ENCODE assay signal across 27 cellular contexts in the genomic region with DNA sequence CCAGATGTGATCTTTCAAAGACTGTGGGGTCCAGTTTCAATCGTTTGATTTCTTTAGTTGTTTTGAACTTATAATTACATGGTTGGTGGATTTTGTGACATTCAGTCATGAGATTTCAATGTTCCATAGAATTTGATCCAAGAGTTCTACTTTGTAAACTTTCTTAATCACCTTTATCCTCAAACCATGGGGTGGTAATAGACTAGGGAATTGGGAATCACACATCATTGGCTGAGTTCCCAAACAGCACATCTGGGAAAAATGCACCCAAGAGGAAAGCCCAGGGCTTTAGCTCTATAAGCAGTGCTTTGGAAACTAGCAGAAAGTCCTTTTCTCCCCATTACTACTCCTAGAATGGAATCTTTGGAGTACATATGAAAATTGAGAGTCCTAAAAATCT.
DNase-seq lines count a peak whose midpoint lies in the region; ATAC-seq and TF ChIP-seq lines count a peak whose summit lies in the region.
"Had no signal": no experiment of that assay in that cellular context is flagged by ENCODE, and none has a peak within 500 bp of the region (broad histone marks: within the 10 kb centered on the region; RNA-seq: fewer than 3 reads in every experiment).

No MANE protein-coding gene starts in this region.

- H2BK15ac ChIP-seq in IMR-90 (ENCODE audit: low read depth, low read length), result no peak overlapping the region

- peak overlapping the region; percentile 58; the same call in 1 of the 2 replicates for H3K14ac ChIP-seq in IMR-90 (replicated peaks; ENCODE audit: low read depth, low read length)

- no peaks in the 10 kb centered on the region for H3K36me3 ChIP-seq in IMR-90 (ENCODE audit: control insufficient read depth, insufficient read depth, low read length)
- no peaks in the 10 kb centered on the region for H3K36me3 ChIP-seq in brain microvascular endothelial cell (replicated peaks)
- H3K36me3 ChIP-seq: gastroesophageal sphincter, prostate gland, vagina had no signal

- in situ Hi-C loops in IMR-90 (cut with MboI; ENCODE audit: low sequenced_read_pairs), result no loop called here
- in situ Hi-C loops in brain microvascular endothelial cell (cut with HindIII; ENCODE audit: low pct_ligation_motif_present, low sequenced_read_pairs), result no loop called here

- H4K8ac ChIP-seq in IMR-90 (ENCODE audit: low read depth in 2 of 2, low read length in 2 of 2), result peak overlapping the region in 1 of 2 experiments; percentile 62; a peak in 1 of 4 replicates

- intact Hi-C loops in IMR-90 (cut with micrococcal nuclease), result no loop called here

- H2BK120ac ChIP-seq in IMR-90 (ENCODE audit: low read depth, low read length), result peak overlapping the region; percentile 77

- no peaks in the 10 kb centered on the region for H3K79me1 ChIP-seq in IMR-90 (ENCODE audit: low read depth in 1 of 2, low read length in 2 of 2)

- no peaks in the 10 kb centered on the region for H3K9me3 ChIP-seq in IMR-90 (ENCODE audit: control insufficient read depth, insufficient read depth, low read length)
- H3K9me3 ChIP-seq: A549, gastroesophageal sphincter, prostate gland, vagina had no signal

- H3K27me3 ChIP-seq in IMR-90 (ENCODE audit: control insufficient read depth, insufficient read depth, low read length), result no peaks in the 10 kb centered on the region
- H3K27me3 ChIP-seq in brain microvascular endothelial cell (replicated peaks), result no peaks in the 10 kb centered on the region
- H3K27me3 ChIP-seq: gastroesophageal sphincter, vagina had no signal

- POLR2A ChIA-PET in IMR-90 (lab: Charles Lee; ENCODE audit: unreplicated experiment), result no interaction called here

- dilution Hi-C loops in IMR-90 (cut with HindIII; ENCODE audit: low sequenced_read_pairs, unreplicated experiment), result no loop called here

- H2BK20ac ChIP-seq in IMR-90 (ENCODE audit: low read depth, low read length), result peak overlapping the region; percentile 78

- TF ChIP-seq POLR2A in IMR-90 (IDR thresholded peaks at IDR 0.05; ENCODE audit: low read depth, low read length), result no peak

- no CpG with 5 or more reads among the region's 1 CpG for WGBS in IMR-90 (ENCODE audit: extremely low coverage in 2 of 2, insufficient read length in 1 of 2), 2 experiments

- H3K9ac ChIP-seq in IMR-90 (ENCODE audit: low read depth, low read length), result no peak overlapping the region

- TF ChIP-seq CTCF in IMR-90 (conservative IDR thresholded peaks at IDR 0.05; ENCODE audit: low read depth, low read length) (no peak), brain microvascular endothelial cell (IDR thresholded peaks at IDR 0.05; ENCODE audit: low read depth, low read length, missing control alignments) (no peak), foreskin fibroblast (IDR thresholded peaks at IDR 0.05; ENCODE audit: low read depth, low read length) (no peak)

- 0 out of 2 replicates have a peak overlapping the region, but pooled peaks have one; percentile 33 for H3K23ac ChIP-seq in IMR-90 (ENCODE audit: low read depth, low read length)

- H2AK9ac ChIP-seq in IMR-90 (replicated peaks; ENCODE audit: low read depth, low read length, poor library complexity), result no peak overlapping the region

- peak overlapping the region; percentile 59; the same call in 1 of the 2 replicates for H3K18ac ChIP-seq in IMR-90 (ENCODE audit: low read depth, low read length)

- H3K4me2 ChIP-seq in IMR-90 (ENCODE audit: low read depth, low read length), result peak overlapping the region; percentile 59; the same call in 1 of the 2 replicates
- H3K4me2 ChIP-seq: A549, smooth muscle cell had no signal

- H3K9me1 ChIP-seq in IMR-90 (ENCODE audit: insufficient read depth, low read length), result no peaks in the 10 kb centered on the region

- no peak overlapping the region for H4K5ac ChIP-seq in IMR-90 (ENCODE audit: low read depth, low read length)

- H3K56ac ChIP-seq in IMR-90 (ENCODE audit: extremely low read depth, insufficient read depth, low read length), result no peak overlapping the region

- peaks cover 2% of the 10 kb centered on the region; the same call in 1 of the 2 replicates for H3K4me1 ChIP-seq in IMR-90 (ENCODE audit: control insufficient read depth, insufficient read depth, low read length)
- H3K4me1 ChIP-seq: A549, gastroesophageal sphincter, prostate gland, vagina had no signal

- peak overlapping the region; percentile 20 for H2BK5ac ChIP-seq in IMR-90 (ENCODE audit: low read depth, low read length, poor library complexity, severe bottlenecking)

- H2AK5ac ChIP-seq in IMR-90 (ENCODE audit: low read depth, low read length), result no peak overlapping the region

- H3K27ac ChIP-seq in IMR-90 (ENCODE audit: insufficient read depth, low read length), result peak overlapping the region; percentile 78; the same call in 1 of the 2 replicates
- H3K27ac ChIP-seq in brain microvascular endothelial cell, result no peak overlapping the region
- H3K27ac ChIP-seq: A549, gastroesophageal sphincter, prostate gland, vagina had no signal

- H4K91ac ChIP-seq in IMR-90 (ENCODE audit: insufficient read depth, low read depth, low read length), result peak overlapping the region; percentile 40; the same call in 1 of the 2 replicates

- peak; percentile 78 for ATAC-seq in IMR-90 (ENCODE audit: low read depth)
- ATAC-seq in stimulated activated naive CD8-positive, alpha-beta T cell treated with anti-CD3 and anti-CD28 coated beads, Interleukin-15, Interleukin-2, amounts not matched to agents 100 U/mL and 50 U/mL, for 24 hours, result no peak
- ATAC-seq: A549; effector memory CD8-positive, alpha-beta T cell; gastroesophageal sphincter; left cardiac atrium had no signal

- TF ChIP-seq RAD21 in IMR-90 (IDR thresholded peaks at IDR 0.05; ENCODE audit: low read length), result no peak

- H3K4me3 ChIP-seq in IMR-90 (ENCODE audit: insufficient read depth, low read depth, low read length) (no peak overlapping the region), brain microvascular endothelial cell (ENCODE audit: low read depth, low read length) (no peak overlapping the region), foreskin fibroblast (ENCODE audit: low read depth in 1 of 2, low read length in 2 of 2) (no peak overlapping the region)
- H3K4me3 ChIP-seq: A549, gastroesophageal sphincter, prostate gland, smooth muscle cell, vagina had no signal

- BruUV-seq in IMR-90 (replicated peaks; lab: Mats Ljungman, UMichigan), result no TSS peak

- no peak overlapping the region for H2AFZ ChIP-seq in IMR-90 (replicated peaks; ENCODE audit: low read length, poor library complexity)

- peak overlapping the region; percentile 60; the same call in 1 of the 2 replicates for H3K4ac ChIP-seq in IMR-90 (ENCODE audit: low read depth, low read length)

- DNase-seq in AG08396 (ENCODE audit: low spot score), result peak; percentile 55
- DNase-seq in IMR-90, result peak; percentile 75
- peak; percentile 18 for DNase-seq in brain microvascular endothelial cell
- peak; percentile 47 to 80 for DNase-seq in foreskin fibroblast
- DNase-seq in T1000 (lab: John Stamatoyannopoulos, UW), result no peak
- DNase-seq in NCI-H2081 (lab: John Stamatoyannopoulos, UW), result no peak
- DNase-seq in stimulated activated naive CD8-positive, alpha-beta T cell treated with anti-CD3 and anti-CD28 coated beads, Interleukin-15, Interleukin-2, amounts not matched to agents 100 U/mL and 50 U/mL, for 24 hours, result no peak
- DNase-seq in NCI-H446 treated with DMSO at 0.1 percent for 48 hours (lab: John Stamatoyannopoulos, UW), result no peak
- DNase-seq: activated CD4-positive, alpha-beta T cell treated with anti-CD3 and anti-CD28 coated beads, Interleukin-2, amount 50 U/mL, for 1 hour; activated CD8-positive, alpha-beta memory T cell treated with anti-CD3 and anti-CD28 coated beads, Interleukin-2, amount 50 U/mL, for 48 hours; activated effector memory CD4-positive, alpha-beta T cell treated with anti-CD3 and anti-CD28 coated beads, Interleukin-2, amount 50 U/mL, for 16 hours; amygdala; CD4-positive, alpha-beta memory T cell; effector memory CD8-positive, alpha-beta T cell; Karpas-422; left cardiac atrium; NCI-H1417; NCI-H2171 treated with DMSO at 0.1 percent for 48 hours; NCI-H774; nephron progenitor cell; SIG-M5; stimulated activated CD4-positive, alpha-beta T cell treated with anti-CD3 and anti-CD28 coated beads, Interleukin-4, amount 100 ng/mL, for 24 hours had no signal

- CTCF ChIA-PET in IMR-90 (lab: Yijun Ruan, JAX), result no interaction called here

- no peaks in the 10 kb centered on the region for H4K20me1 ChIP-seq in IMR-90 (ENCODE audit: insufficient read depth, low read length)

TF ChIP-seq in IMR-90, 13 proteins besides CTCF, POLR2A, EP300 and RAD21:
- no peak for TF ChIP-seq NFE2L2 (IDR thresholded peaks at IDR 0.05; ENCODE audit: low read depth, low read length)
- TF ChIP-seq FOS (IDR thresholded peaks at IDR 0.05; ENCODE audit: low read depth, low read length), result no peak
- TF ChIP-seq RCOR1 (IDR thresholded peaks at IDR 0.05; ENCODE audit: insufficient replicate concordance, low read length), result no peak
- no peak for TF ChIP-seq USF2 (IDR thresholded peaks at IDR 0.05; ENCODE audit: low read depth, low read length)
- TF ChIP-seq, protein P1, sequence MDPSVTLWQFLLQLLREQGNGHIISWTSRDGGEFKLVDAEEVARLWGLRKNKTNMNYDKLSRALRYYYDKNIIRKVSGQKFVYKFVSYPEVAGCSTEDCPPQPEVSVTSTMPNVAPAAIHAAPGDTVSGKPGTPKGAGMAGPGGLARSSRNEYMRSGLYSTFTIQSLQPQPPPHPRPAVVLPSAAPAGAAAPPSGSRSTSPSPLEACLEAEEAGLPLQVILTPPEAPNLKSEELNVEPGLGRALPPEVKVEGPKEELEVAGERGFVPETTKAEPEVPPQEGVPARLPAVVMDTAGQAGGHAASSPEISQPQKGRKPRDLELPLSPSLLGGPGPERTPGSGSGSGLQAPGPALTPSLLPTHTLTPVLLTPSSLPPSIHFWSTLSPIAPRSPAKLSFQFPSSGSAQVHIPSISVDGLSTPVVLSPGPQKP (IDR thresholded peaks at IDR 0.05; ENCODE audit: borderline replicate concordance, low read depth, low read length), result no peak
TF ChIP-seq in IMR-90: peak in this region for 0.

Comparison
In these comparisons a context has a peak if more than half of its experiments do, and no peak if none do; other contexts are left out.
1. DNase-seq: peak in AG08396 (single experiment), IMR-90 (single experiment), brain microvascular endothelial cell (single experiment) and foreskin fibroblast (2 of 2); none in T1000 (single experiment), NCI-H2081 (0 of 2), stimulated activated naive CD8-positive, alpha-beta T cell treated with anti-CD3 and anti-CD28 coated beads, Interleukin-15, Interleukin-2, amounts not matched to agents 100 U/mL and 50 U/mL, for 24 hours (single experiment) and NCI-H446 treated with DMSO at 0.1 percent for 48 hours (single experiment).